ENCODE assay signal across 17 cellular contexts in the genomic region with DNA sequence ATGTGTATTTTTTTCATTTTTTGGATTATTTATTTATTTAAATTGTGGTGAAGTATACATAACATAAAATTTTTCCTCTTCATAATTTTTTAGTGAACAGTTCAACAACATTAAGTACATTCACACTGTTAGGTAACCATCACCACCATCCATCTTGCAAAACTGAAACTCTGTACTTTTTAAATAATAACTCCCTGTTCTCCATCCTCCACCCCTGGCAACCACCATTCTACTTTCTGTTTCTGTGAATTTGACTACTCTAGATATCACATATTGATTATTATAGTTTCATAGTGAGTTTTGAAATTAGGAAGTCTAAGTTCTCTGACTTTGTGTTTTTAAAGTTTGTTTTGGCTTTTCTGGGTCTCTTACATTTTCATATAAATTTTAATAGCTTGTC.
DNase-seq lines count a peak whose midpoint lies in the region; ATAC-seq, FAIRE-seq and TF ChIP-seq lines count a peak whose summit lies in the region.
"Had no signal": no experiment of that assay in that cellular context is flagged by ENCODE, and none has a peak within 500 bp of the region (broad histone marks: within the 10 kb centered on the region; RNA-seq: fewer than 3 reads in every experiment).

No MANE protein-coding gene starts in this region.

- no peaks in the 10 kb centered on the region for H3K27me3 Mint-ChIP-seq in activated CD8-positive, alpha-beta T cell treated with anti-CD3 and anti-CD28 coated beads for 36 hours
- H3K27me3 Mint-ChIP-seq in activated CD8-positive, alpha-beta T cell treated with anti-CD3 and anti-CD28 coated beads, Interleukin-2, amount 10 ng/mL, durations not matched to agents 7 days and 5 days (ENCODE audit: low read depth): no peaks in the 10 kb centered on the region
- peaks cover 4% of the 10 kb centered on the region for H3K27me3 Mint-ChIP-seq in nephron progenitor cell (ENCODE audit: low read depth, poor library complexity)

- intact Hi-C loops in activated CD8-positive, alpha-beta T cell treated with anti-CD3 and anti-CD28 coated beads for 36 hours (cut with micrococcal nuclease): no loop called here
- intact Hi-C loops in transverse colon (cut with DNase I; ENCODE audit: low total_unique reads): no loop called here

- H3K4me1 Mint-ChIP-seq in activated CD8-positive, alpha-beta T cell treated with anti-CD3 and anti-CD28 coated beads for 36 hours (ENCODE audit: low read depth): peaks cover 5% of the 10 kb centered on the region
- peaks cover 6% of the 10 kb centered on the region for H3K4me1 Mint-ChIP-seq in activated CD8-positive, alpha-beta T cell treated with anti-CD3 and anti-CD28 coated beads, Interleukin-2, amount 10 ng/mL, durations not matched to agents 7 days and 5 days (ENCODE audit: low read depth)
- peaks cover 14% of the 10 kb centered on the region for H3K4me1 Mint-ChIP-seq in nephron progenitor cell

- ATAC-seq in activated CD8-positive, alpha-beta T cell treated with anti-CD3 and anti-CD28 coated beads for 36 hours: peak; percentile 34
- no peak for ATAC-seq in activated CD8-positive, alpha-beta T cell treated with anti-CD3 and anti-CD28 coated beads, Interleukin-2, amount 10 ng/mL, durations not matched to agents 7 days and 5 days
- ATAC-seq in GM21529 (IDR thresholded peaks at IDR 0.05; ENCODE audit: unreplicated experiment): peak; percentile 95
- ATAC-seq in HG03103 (IDR thresholded peaks at IDR 0.05; ENCODE audit: low read depth, unreplicated experiment): peak; percentile 76

- TF ChIP-seq EP300 in transverse colon (IDR thresholded peaks at IDR 0.05; ENCODE audit: low read depth): no peak

- H3K4me3 Mint-ChIP-seq in activated CD8-positive, alpha-beta T cell treated with anti-CD3 and anti-CD28 coated beads for 36 hours: no peak overlapping the region
- no peak overlapping the region for H3K4me3 Mint-ChIP-seq in activated CD8-positive, alpha-beta T cell treated with anti-CD3 and anti-CD28 coated beads, Interleukin-2, amount 10 ng/mL, durations not matched to agents 7 days and 5 days
- H3K4me3 Mint-ChIP-seq in nephron progenitor cell: no peak overlapping the region

- DNase-seq in activated CD8-positive, alpha-beta T cell treated with anti-CD3 and anti-CD28 coated beads for 36 hours: peak; percentile 3
- DNase-seq in activated CD8-positive, alpha-beta T cell treated with anti-CD3 and anti-CD28 coated beads, Interleukin-2, amount 10 ng/mL, durations not matched to agents 7 days and 5 days: no peak
- DNase-seq in transverse colon (no peak), DMS53 (lab: John Stamatoyannopoulos, UW) (no peak), nephron progenitor cell (no peak)
- DNase-seq: 8988T; COR-L47; mammary epithelial cell; NCI-H524; posterior cingulate gyrus; SHP77; stimulated activated CD4-positive, alpha-beta T cell treated with anti-CD3 and anti-CD28 coated beads, Interleukin-4, amount 100 ng/mL, for 24 hours had no signal

- H3K4me1 ChIP-seq in transverse colon: no peaks in the 10 kb centered on the region

- peaks cover 7% of the 10 kb centered on the region for H3K36me3 Mint-ChIP-seq in activated CD8-positive, alpha-beta T cell treated with anti-CD3 and anti-CD28 coated beads for 36 hours (ENCODE audit: low read depth)
- H3K36me3 Mint-ChIP-seq in activated CD8-positive, alpha-beta T cell treated with anti-CD3 and anti-CD28 coated beads, Interleukin-2, amount 10 ng/mL, durations not matched to agents 7 days and 5 days (ENCODE audit: low read depth): peaks cover 2% of the 10 kb centered on the region
- peaks cover 21% of the 10 kb centered on the region for H3K36me3 Mint-ChIP-seq in nephron progenitor cell (ENCODE audit: low read depth)

- CTCF ChIA-PET in activated CD8-positive, alpha-beta T cell treated with anti-CD3 and anti-CD28 coated beads for 36 hours (lab: Charles Lee): no interaction called here
- CTCF ChIA-PET in activated CD8-positive, alpha-beta T cell treated with anti-CD3 and anti-CD28 coated beads, Interleukin-2, amount 10 ng/mL, durations not matched to agents 7 days and 5 days (lab: Charles Lee): no interaction called here

- H3K27ac Mint-ChIP-seq in activated CD8-positive, alpha-beta T cell treated with anti-CD3 and anti-CD28 coated beads for 36 hours: no peak overlapping the region
- no peak overlapping the region for H3K27ac Mint-ChIP-seq in activated CD8-positive, alpha-beta T cell treated with anti-CD3 and anti-CD28 coated beads, Interleukin-2, amount 10 ng/mL, durations not matched to agents 7 days and 5 days
- H3K27ac Mint-ChIP-seq in nephron progenitor cell: no peak overlapping the region

- no peak for TF ChIP-seq POLR2A in transverse colon (IDR thresholded peaks at IDR 0.05)

- POLR2A ChIA-PET in activated CD8-positive, alpha-beta T cell treated with anti-CD3 and anti-CD28 coated beads for 36 hours (lab: Charles Lee): no interaction called here
- POLR2A ChIA-PET in activated CD8-positive, alpha-beta T cell treated with anti-CD3 and anti-CD28 coated beads, Interleukin-2, amount 10 ng/mL, durations not matched to agents 7 days and 5 days (lab: Charles Lee): no interaction called here

- FAIRE-seq in islet of Langerhans (lab: Jason Lieb, UNC): peak; percentile 61

- H3K9me3 ChIP-seq in transverse colon: no peaks in the 10 kb centered on the region

- in situ Hi-C loops in transverse colon (cut with MboI; ENCODE audit: low pct_ligation_motif_present in 1 of 4, low pct_unique_long_range_greater_than_20kb in 1 of 4, low sequenced_read_pairs in 3 of 4): no loop called here

- H3K9me3 Mint-ChIP-seq in activated CD8-positive, alpha-beta T cell treated with anti-CD3 and anti-CD28 coated beads for 36 hours: no peaks in the 10 kb centered on the region
- H3K9me3 Mint-ChIP-seq in activated CD8-positive, alpha-beta T cell treated with anti-CD3 and anti-CD28 coated beads, Interleukin-2, amount 10 ng/mL, durations not matched to agents 7 days and 5 days (ENCODE audit: insufficient read depth): no peaks in the 10 kb centered on the region
- H3K9me3 Mint-ChIP-seq in nephron progenitor cell: peaks cover 6% of the 10 kb centered on the region

- H3K27ac ChIP-seq in transverse colon: no peak overlapping the region
- H3K27ac ChIP-seq: hepatocyte, VCaP had no signal

- no peaks in the 10 kb centered on the region for H3K36me3 ChIP-seq in transverse colon

- H3K4me3 ChIP-seq in transverse colon: no peak overlapping the region
- H3K4me3 ChIP-seq: hepatocyte had no signal

- no peaks in the 10 kb centered on the region for H3K27me3 ChIP-seq in transverse colon
- H3K27me3 ChIP-seq: hepatocyte had no signal

- TF ChIP-seq CTCF in activated CD8-positive, alpha-beta T cell treated with anti-CD3 and anti-CD28 coated beads for 36 hours (IDR thresholded peaks at IDR 0.05): no peak
- TF ChIP-seq CTCF in transverse colon (IDR thresholded peaks at IDR 0.05) (no peak), nephron progenitor cell (IDR thresholded peaks at IDR 0.05) (no peak)
